29 cellular contexts compared by ENCODE assay signal in genomic region chr5:45062044-45062443, GRCh38.
"Had no signal": no experiment of that assay in that cellular context is flagged by ENCODE, and none has a peak within 500 bp of the region (broad histone marks: within the 10 kb centered on the region; RNA-seq: fewer than 3 reads in every experiment).

No MANE protein-coding gene starts in this region.

- ATAC-seq: esophagus mucosa; gastrocnemius medialis; left lobe of liver; mucosa of descending colon; natural killer cell treated with Interleukin-12 subunit alpha and Interleukin-12 subunit beta and Interleukin-15 and Interleukin-18, amount 100 ng/mL, for 72 hours; psoas muscle; right cardiac atrium; stimulated activated effector memory CD8-positive, alpha-beta T cell treated with anti-CD3 and anti-CD28 coated beads, Interleukin-12 subunit alpha, Interleukin-12 subunit beta, amount 100 ng/mL, for 72 hours had no signal

- H3K27me3 ChIP-seq: gastrocnemius medialis, neutrophil, sigmoid colon, stomach, thyroid gland, vagina had no signal

- H3K27ac ChIP-seq: epithelial cell of prostate, gastrocnemius medialis, neutrophil, psoas muscle, sigmoid colon, stomach, thyroid gland, vagina had no signal

- H3K9me3 Mint-ChIP-seq: dendritic cell treated with granulocyte-macrophage colony-stimulating factor and Interleukin-4, amounts not matched to agents 40 ng/mL and 50 ng/mL, for 4 days; endodermal cell; memory B cell; neural crest cell had no signal

- H3K4me3 Mint-ChIP-seq: dendritic cell treated with granulocyte-macrophage colony-stimulating factor and Interleukin-4, amounts not matched to agents 40 ng/mL and 50 ng/mL, for 4 days; endodermal cell; memory B cell; naive B cell; natural killer cell treated with Interleukin-12 subunit alpha and Interleukin-12 subunit beta and Interleukin-15 and Interleukin-18, amount 100 ng/mL, for 72 hours; neural crest cell; stimulated activated effector memory CD8-positive, alpha-beta T cell treated with anti-CD3 and anti-CD28 coated beads, Interleukin-12 subunit alpha, Interleukin-12 subunit beta, amount 100 ng/mL, for 72 hours had no signal

- FAIRE-seq: kidney had no signal

- H3K27me3 Mint-ChIP-seq: dendritic cell treated with granulocyte-macrophage colony-stimulating factor and Interleukin-4, amounts not matched to agents 40 ng/mL and 50 ng/mL, for 4 days; memory B cell; naive B cell; natural killer cell treated with Interleukin-12 subunit alpha and Interleukin-12 subunit beta and Interleukin-15 and Interleukin-18, amount 100 ng/mL, for 72 hours had no signal

- DNase-seq: effector CD8-positive, alpha-beta T cell; endodermal cell; foreskin fibroblast; gastrocnemius medialis; head of caudate nucleus; kidney; mucosa of descending colon; naive B cell; posterior cingulate gyrus; psoas muscle; right cardiac atrium; sigmoid colon; stimulated activated CD4-positive, alpha-beta T cell treated with anti-CD3 and anti-CD28 coated beads, Interleukin-2, amount 100 ng/mL, for 24 hours; stimulated activated CD4-positive, alpha-beta T cell treated with anti-CD3 and anti-CD28 coated beads, Interleukin-4, amount 100 ng/mL, for 24 hours; stimulated activated naive CD4-positive, alpha-beta T cell treated with Interleukin-2 at 50 U/mL for 16 hours; stomach; thyroid gland; trophoblast cell had no signal

- H3K9me3 ChIP-seq: gastrocnemius medialis, mucosa of descending colon, neutrophil, psoas muscle, sigmoid colon, stomach, thyroid gland, vagina had no signal

- H3K36me3 Mint-ChIP-seq: memory B cell; naive B cell; natural killer cell treated with Interleukin-12 subunit alpha and Interleukin-12 subunit beta and Interleukin-15 and Interleukin-18, amount 100 ng/mL, for 72 hours; stimulated activated effector memory CD8-positive, alpha-beta T cell treated with anti-CD3 and anti-CD28 coated beads, Interleukin-12 subunit alpha, Interleukin-12 subunit beta, amount 100 ng/mL, for 72 hours had no signal

- H3K36me3 ChIP-seq: gastrocnemius medialis, neutrophil, sigmoid colon, stomach, thyroid gland, vagina had no signal

- H3K27ac Mint-ChIP-seq: dendritic cell treated with granulocyte-macrophage colony-stimulating factor and Interleukin-4, amounts not matched to agents 40 ng/mL and 50 ng/mL, for 4 days; endodermal cell; memory B cell; naive B cell; natural killer cell treated with Interleukin-12 subunit alpha and Interleukin-12 subunit beta and Interleukin-15 and Interleukin-18, amount 100 ng/mL, for 72 hours; stimulated activated effector memory CD8-positive, alpha-beta T cell treated with anti-CD3 and anti-CD28 coated beads, Interleukin-12 subunit alpha, Interleukin-12 subunit beta, amount 100 ng/mL, for 72 hours had no signal

- H3K4me1 ChIP-seq: gastrocnemius medialis, psoas muscle, sigmoid colon, stomach, thyroid gland, vagina had no signal

- H3K4me3 ChIP-seq: gastrocnemius medialis, lung, mucosa of descending colon, psoas muscle, sigmoid colon, stomach, thyroid gland, vagina had no signal

- H3K4me1 Mint-ChIP-seq: memory B cell; naive B cell; neural crest cell; stimulated activated effector memory CD8-positive, alpha-beta T cell treated with anti-CD3 and anti-CD28 coated beads, Interleukin-12 subunit alpha, Interleukin-12 subunit beta, amount 100 ng/mL, for 72 hours had no signal
